8 cellular contexts compared by ENCODE assay signal in the genomic region with DNA sequence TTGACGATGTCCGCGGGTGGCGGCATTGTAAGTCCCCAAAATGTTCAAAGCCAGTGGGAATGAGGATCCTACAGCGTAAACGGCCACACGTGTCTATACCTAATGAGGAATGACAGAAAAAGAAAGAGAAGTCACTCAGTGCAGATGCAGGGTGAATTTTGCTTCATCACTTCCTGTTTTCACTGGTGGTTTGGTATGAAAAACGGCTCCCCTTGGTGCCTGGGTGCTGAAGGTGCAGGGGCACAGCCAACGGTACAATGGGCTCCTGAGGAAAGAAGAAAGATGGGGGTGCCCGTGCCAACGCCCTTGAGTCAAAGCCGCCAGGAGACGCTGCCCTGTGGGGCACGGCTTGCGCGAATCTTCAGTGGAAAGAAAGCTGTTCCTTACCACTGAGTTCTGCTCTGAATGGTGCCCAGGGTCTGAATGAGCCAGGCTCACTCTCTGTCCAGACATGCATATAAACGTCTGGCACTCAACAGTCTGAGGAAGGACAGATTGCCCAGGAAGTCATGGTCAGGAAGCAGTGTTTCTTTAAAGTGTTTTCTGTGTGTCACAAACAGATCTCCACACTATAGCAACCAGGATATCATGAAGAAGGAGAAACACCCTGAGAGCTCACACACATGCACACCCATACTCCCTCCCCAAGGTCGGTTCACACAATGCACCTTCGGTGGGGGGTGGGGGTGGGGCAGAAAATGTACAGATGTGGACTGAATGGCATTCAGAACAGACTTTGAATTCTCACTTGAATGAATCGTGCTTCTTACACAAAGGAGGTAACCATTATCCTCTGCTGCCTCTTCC.
DNase-seq lines count a peak whose midpoint lies in the region; ATAC-seq, FAIRE-seq and TF ChIP-seq lines count a peak whose summit lies in the region.

No MANE protein-coding gene starts in this region.

- no peaks in the 10 kb centered on the region for H3K4me1 ChIP-seq in PC-9 (replicated peaks; ENCODE audit: insufficient read depth)
- H3K4me1 ChIP-seq in mucosa of rectum (ENCODE audit: control insufficient read depth in 2 of 2, insufficient read depth in 2 of 2, low read length in 2 of 2) = peaks cover 2 to 7% of the 10 kb centered on the region in 2 donors
- peaks cover 25 to 32% of the 10 kb centered on the region in 2 donors for H3K4me1 ChIP-seq in thyroid gland
- no peaks in the 10 kb centered on the region for H3K4me1 ChIP-seq in kidney (ENCODE audit: control insufficient read depth in 1 of 2, insufficient read depth in 1 of 2, low read depth in 1 of 2, low read length in 2 of 2)

- H3K9me2 ChIP-seq in PC-9 (ENCODE audit: insufficient read depth) = no peaks in the 10 kb centered on the region

- POLR2A ChIA-PET in PC-9 (lab: Charles Lee; ENCODE audit: unreplicated experiment) = no interaction called here

- H2AFZ ChIP-seq in PC-9 = no peak overlapping the region

- no peak for TF ChIP-seq POLR2A in thyroid gland (IDR thresholded peaks at IDR 0.05)

- H3K36me3 ChIP-seq in PC-9 (ENCODE audit: low read depth) (no peaks in the 10 kb centered on the region), mucosa of rectum (ENCODE audit: control insufficient read depth in 2 of 2, insufficient read depth in 2 of 2, low read length in 2 of 2) (no peaks in the 10 kb centered on the region), thyroid gland (no peaks in the 10 kb centered on the region), kidney (ENCODE audit: control insufficient read depth in 1 of 2, insufficient read depth in 2 of 2, low read length in 2 of 2) (no peaks in the 10 kb centered on the region)

- intact Hi-C loops in PC-9 (cut with micrococcal nuclease; ENCODE audit: unreplicated experiment) = no loop called here
- intact Hi-C loops in thyroid gland (cut with DNase I) = no loop called here
- intact Hi-C loops in kidney (cut with DNase I) = no loop called here

- no peak overlapping the region for H3K27ac ChIP-seq in PC-9
- H3K27ac ChIP-seq in mucosa of rectum (ENCODE audit: low read depth in 2 of 2, low read length in 2 of 2) = peak overlapping the region; percentile 56 to 73
- peak overlapping the region in 2 of 3 donors; percentile 9 to 12 for H3K27ac ChIP-seq in thyroid gland
- H3K27ac ChIP-seq in kidney (ENCODE audit: low read depth in 2 of 2, low read length in 2 of 2) = no peak overlapping the region

- DNase-seq in PC-9 (no peak), thyroid gland (no peak), kidney (no peak), NCI-H2107 (lab: John Stamatoyannopoulos, UW) (no peak)
- DNase-seq in activated effector memory CD4-positive, alpha-beta T cell treated with Interleukin-2 at 50 U/mL for 16 hours = peak; percentile 65

- H4K20me1 ChIP-seq in PC-9 (ENCODE audit: insufficient read depth) = no peaks in the 10 kb centered on the region

- WGBS in thyroid gland, 2 donors = 75 to 81% methylated on average over 20 of the region's 20 CpGs

- TF ChIP-seq CTCF in PC-9 (conservative IDR thresholded peaks at IDR 0.05) (no peak), thyroid gland (IDR thresholded peaks at IDR 0.05) (no peak), kidney (IDR thresholded peaks at IDR 0.05; ENCODE audit: borderline replicate concordance, extremely low read depth, insufficient read depth) (no peak)

- FAIRE-seq in kidney (lab: Jason Lieb, UNC) = no peak

- no peaks in the 10 kb centered on the region for H3F3A ChIP-seq in PC-9 (ENCODE audit: insufficient read depth, low read depth)

- no TSS peak for BruUV-seq in PC-9 (replicated peaks; lab: Mats Ljungman, UMichigan)

- peak overlapping the region; percentile 35; the same call in 1 of the 2 replicates for H3K4me2 ChIP-seq in PC-9

- H3K27me3 ChIP-seq in PC-9 (ENCODE audit: insufficient read depth, low read depth) (peaks cover 11% of the 10 kb centered on the region), mucosa of rectum (ENCODE audit: control insufficient read depth in 2 of 2, insufficient read depth in 2 of 2, low read length in 2 of 2) (no peaks in the 10 kb centered on the region), thyroid gland (no peaks in the 10 kb centered on the region)

- no peaks in the 10 kb centered on the region for H3K9me3 ChIP-seq in PC-9 (ENCODE audit: insufficient read depth, low read depth)
- H3K9me3 ChIP-seq in mucosa of rectum (ENCODE audit: control insufficient read depth in 2 of 2, low read length in 2 of 2) = no peaks in the 10 kb centered on the region
- H3K9me3 ChIP-seq in thyroid gland = no peaks in the 10 kb centered on the region
- no peaks in the 10 kb centered on the region for H3K9me3 ChIP-seq in kidney (ENCODE audit: control insufficient read depth in 1 of 2, low read length in 2 of 2)

- peak; percentile 33 for ATAC-seq in GM18508 (IDR thresholded peaks at IDR 0.05; ENCODE audit: insufficient read depth, unreplicated experiment)
- peak; percentile 52 for ATAC-seq in HG02852 (IDR thresholded peaks at IDR 0.05; ENCODE audit: unreplicated experiment)

- H3K79me2 ChIP-seq in PC-9 (ENCODE audit: low read depth) = no peaks in the 10 kb centered on the region

- H3K4me3 ChIP-seq in PC-9 (peak overlapping the region; percentile 22; the same call in 1 of the 2 replicates), mucosa of rectum (ENCODE audit: low read length in 2 of 2) (peak overlapping the region; percentile 46 to 59), thyroid gland (replicated peaks in 1 of 3) (no peak overlapping the region), kidney (ENCODE audit: low read length in 2 of 2) (peak overlapping the region in 1 of 2 donors; percentile 14)

- H3K9ac ChIP-seq in mucosa of rectum (ENCODE audit: low read depth in 1 of 2, low read length in 2 of 2) (peak overlapping the region in 1 of 2 donors; percentile 50), kidney (ENCODE audit: low read length in 2 of 2) (no peak overlapping the region)

- CTCF ChIA-PET in PC-9 (lab: Charles Lee) = interaction anchor here (0.7 kb wide), 2 partner anchors 523 to 1537 kb away, joined by 4 to 13 read pairs; no protein-coding TSS in a partner anchor

Comparison
In these comparisons a context has a peak if more than half of its experiments do, and no peak if none do; other contexts are left out.
1. H3K27ac ChIP-seq: peak in mucosa of rectum (2 of 2) and thyroid gland (2 of 3); none in PC-9 (single experiment) and kidney (0 of 2).
2. H3K4me3 ChIP-seq: peak in PC-9 (single experiment) and mucosa of rectum (2 of 2); none in thyroid gland (0 of 3).